In the genomic region with DNA sequence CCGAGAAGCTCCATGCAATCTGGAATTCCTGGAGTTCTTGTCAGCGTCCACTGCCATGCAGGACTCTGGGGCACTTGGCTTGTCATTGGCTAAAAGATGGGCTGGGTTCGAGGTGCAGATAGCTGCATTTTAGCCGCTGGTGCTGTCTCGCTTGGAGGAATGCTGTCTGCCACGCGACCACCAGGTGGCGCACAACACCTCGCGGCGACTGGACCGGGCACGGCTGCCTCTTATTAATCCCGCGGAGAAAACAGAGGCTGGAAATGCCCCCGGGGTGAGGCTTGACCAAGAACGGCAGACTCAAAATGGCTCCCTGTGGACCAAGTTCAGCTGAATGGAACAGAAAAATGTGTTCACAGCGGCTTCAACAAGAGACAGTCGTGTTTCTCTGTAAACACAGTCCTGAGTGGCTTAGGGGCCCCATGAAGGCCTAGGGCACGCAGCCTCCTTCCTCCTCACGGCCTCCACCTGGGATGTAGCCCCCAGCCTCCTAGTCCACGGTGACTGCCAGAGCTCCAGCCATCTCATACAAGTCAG, we compare ENCODE assay signal across 8 cellular contexts. TPM values are rescaled to one million over a fixed set of nuclear protein-coding genes. Genes with fewer than 3 reads are reported as not detected.
DNase-seq lines count a peak whose midpoint lies in the region; ATAC-seq and TF ChIP-seq lines count a peak whose summit lies in the region.

No MANE protein-coding gene starts in this region.

- H3K27me3 Mint-ChIP-seq in naive thymus-derived CD4-positive, alpha-beta T cell, result peaks cover 32 to 66% (median 60%) of the 10 kb centered on the region in 5 donors
- H3K27me3 Mint-ChIP-seq in stimulated activated memory B cell treated with anti-CD40 and anti-IgM and Interleukin-4, amounts not matched to agents 10 μg/mL and 1 μg/mL and 100 μg/mL, for 72 hours, result peaks cover 6% of the 10 kb centered on the region

- H3K9ac ChIP-seq in OCI-LY3 (ENCODE audit: low read length), result peak overlapping the region; percentile 71

- ATAC-seq in GM18502 (IDR thresholded peaks at IDR 0.05; ENCODE audit: poor library complexity, unreplicated experiment) (peak; percentile 61), HG03460 (IDR thresholded peaks at IDR 0.05; ENCODE audit: unreplicated experiment) (peak; percentile 58), esophagus mucosa (peak; percentile 70)
- peak; percentile 84 for ATAC-seq in naive thymus-derived CD4-positive, alpha-beta T cell
- ATAC-seq in stimulated activated memory B cell treated with anti-CD40 and anti-IgM and Interleukin-4, amounts not matched to agents 10 μg/mL and 1 μg/mL and 100 μg/mL, for 72 hours, result peak; percentile 74

- CTCF ChIA-PET in AG04449 (lab: Yijun Ruan, JAX), result interaction anchor here (0.6 to 4.2 kb wide), 34 partner anchors 9 to 406 kb away, joined by 3 to 53 read pairs (median 6); a partner anchor contains a TSS
- CTCF ChIA-PET in naive thymus-derived CD4-positive, alpha-beta T cell (lab: Charles Lee), result interaction anchor here (0.6 to 2.7 kb wide), 25 partner anchors 10 to 748 kb away, joined by 3 to 14 read pairs (median 4); no protein-coding TSS in a partner anchor

- H2AFZ ChIP-seq in OCI-LY3 (ENCODE audit: low read depth, low read length), result peak overlapping the region; percentile 60; the same call in 1 of the 2 replicates

- H3K4me3 ChIP-seq in AG04449 (ENCODE audit: low read depth, low read length) (no peak overlapping the region), OCI-LY3 (ENCODE audit: low read length) (peak overlapping the region; percentile 72)
- H3K4me3 ChIP-seq in naive thymus-derived CD4-positive, alpha-beta T cell (ENCODE audit: low read length), result no peak overlapping the region

- peaks cover 0 to 11% (median 5%) of the 10 kb centered on the region in 7 donors for H3K4me1 Mint-ChIP-seq in naive thymus-derived CD4-positive, alpha-beta T cell
- H3K4me1 Mint-ChIP-seq in stimulated activated memory B cell treated with anti-CD40 and anti-IgM and Interleukin-4, amounts not matched to agents 10 μg/mL and 1 μg/mL and 100 μg/mL, for 72 hours, result peaks cover 73% of the 10 kb centered on the region

- intact Hi-C loops in naive thymus-derived CD4-positive, alpha-beta T cell (cut with micrococcal nuclease), result loop anchor here (1.0 to 10.0 kb wide), 10 partner anchors 40 to 405 kb away; no protein-coding TSS in a partner anchor

- peaks cover 57% of the 10 kb centered on the region for H3K4me1 ChIP-seq in OCI-LY3 (ENCODE audit: low read length)
- H3K4me1 ChIP-seq in naive thymus-derived CD4-positive, alpha-beta T cell (ENCODE audit: control insufficient read depth in 2 of 2, insufficient read depth in 2 of 2, low read length in 2 of 2), result no peaks in the 10 kb centered on the region

- POLR2A ChIA-PET in AG04449 (lab: Yijun Ruan, JAX), result no interaction called here
- POLR2A ChIA-PET in naive thymus-derived CD4-positive, alpha-beta T cell (lab: Charles Lee), result interaction anchor here (0.7 to 0.8 kb wide), 2 partner anchors 118 to 208 kb away, joined by 3 to 4 read pairs; no protein-coding TSS in a partner anchor

- H3K9me3 Mint-ChIP-seq in naive thymus-derived CD4-positive, alpha-beta T cell, result peaks cover 0 to 7% (median under 1%) of the 10 kb centered on the region in 11 donors
- H3K9me3 Mint-ChIP-seq in stimulated activated memory B cell treated with anti-CD40 and anti-IgM and Interleukin-4, amounts not matched to agents 10 μg/mL and 1 μg/mL and 100 μg/mL, for 72 hours, result peaks cover 5% of the 10 kb centered on the region

- TF ChIP-seq CTCF in AG04449 (IDR thresholded peaks at IDR 0.05; ENCODE audit: insufficient read depth, low read length, missing control alignments) (peak; percentile 95), OCI-LY3 (IDR thresholded peaks at IDR 0.05; ENCODE audit: low read depth, low read length) (peak; percentile 94)

- peak overlapping the region in 1 of 10 donors; percentile 19 for H3K4me3 Mint-ChIP-seq in naive thymus-derived CD4-positive, alpha-beta T cell
- H3K4me3 Mint-ChIP-seq in stimulated activated memory B cell treated with anti-CD40 and anti-IgM and Interleukin-4, amounts not matched to agents 10 μg/mL and 1 μg/mL and 100 μg/mL, for 72 hours, result peak overlapping the region; percentile 66

- peak overlapping the region; percentile 96 for H3K4me2 ChIP-seq in OCI-LY3 (ENCODE audit: low read length)

- no peak for DNase-seq in AG04449 (ENCODE audit: low read depth, low spot score)
- DNase-seq in activated T-cell treated with anti-CD3 and anti-CD28 coated beads for 4 hours, result peak; percentile 72
- peak; percentile 44 to 81 (median 70) for DNase-seq in naive thymus-derived CD4-positive, alpha-beta T cell

- peaks cover 0 to 5% (median 0%) of the 10 kb centered on the region in 5 donors for H3K36me3 Mint-ChIP-seq in naive thymus-derived CD4-positive, alpha-beta T cell
- H3K36me3 Mint-ChIP-seq in stimulated activated memory B cell treated with anti-CD40 and anti-IgM and Interleukin-4, amounts not matched to agents 10 μg/mL and 1 μg/mL and 100 μg/mL, for 72 hours, result peaks cover 6% of the 10 kb centered on the region

- no peaks in the 10 kb centered on the region for H3K36me3 ChIP-seq in OCI-LY3 (replicated peaks; ENCODE audit: low read depth, low read length)
- no peaks in the 10 kb centered on the region for H3K36me3 ChIP-seq in naive thymus-derived CD4-positive, alpha-beta T cell (ENCODE audit: control insufficient read depth in 2 of 3, insufficient read depth in 3 of 3, low read length in 3 of 3)

- H4K20me1 ChIP-seq in OCI-LY3 (ENCODE audit: insufficient read depth, low read length), result no peaks in the 10 kb centered on the region

- no peaks in the 10 kb centered on the region for H3K79me2 ChIP-seq in OCI-LY3 (ENCODE audit: low read length)

- no peaks in the 10 kb centered on the region for H3K27me3 ChIP-seq in OCI-LY3 (ENCODE audit: low read depth, low read length)
- no peaks in the 10 kb centered on the region for H3K27me3 ChIP-seq in naive thymus-derived CD4-positive, alpha-beta T cell (ENCODE audit: control insufficient read depth in 2 of 2, insufficient read depth in 2 of 2, low read length in 2 of 2)

- H3K27ac ChIP-seq in OCI-LY3 (ENCODE audit: low read length), result peak overlapping the region; percentile 78
- no peak overlapping the region for H3K27ac ChIP-seq in naive thymus-derived CD4-positive, alpha-beta T cell (ENCODE audit: low read depth, low read length)

- 0 out of 2 replicates have a peak, but pooled peaks cover under 1% of the 10 kb centered on the region for H3K9me3 ChIP-seq in OCI-LY3 (ENCODE audit: insufficient read depth, low read length)
- H3K9me3 ChIP-seq in naive thymus-derived CD4-positive, alpha-beta T cell (ENCODE audit: control insufficient read depth in 2 of 3, low read length in 3 of 3), result no peaks in the 10 kb centered on the region

- H3K27ac Mint-ChIP-seq in naive thymus-derived CD4-positive, alpha-beta T cell, result peak overlapping the region in 1 of 9 donors; percentile 34
- H3K27ac Mint-ChIP-seq in stimulated activated memory B cell treated with anti-CD40 and anti-IgM and Interleukin-4, amounts not matched to agents 10 μg/mL and 1 μg/mL and 100 μg/mL, for 72 hours, result peak overlapping the region; percentile 83

RNA-seq across cellular contexts. Expression of a gene that starts 46.2 kb away (rescaled TPM):
- 6.3 TPM for total RNA-seq in esophagus mucosa
- total RNA-seq in naive thymus-derived CD4-positive, alpha-beta T cell, result under 1 TPM in 1 of 5 experiments, not detected in 4; 0.56 TPM
- not detected for polyA plus RNA-seq in naive thymus-derived CD4-positive, alpha-beta T cell
